Comparison of ENCODE assay signal across 8 cellular contexts in the genomic region with DNA sequence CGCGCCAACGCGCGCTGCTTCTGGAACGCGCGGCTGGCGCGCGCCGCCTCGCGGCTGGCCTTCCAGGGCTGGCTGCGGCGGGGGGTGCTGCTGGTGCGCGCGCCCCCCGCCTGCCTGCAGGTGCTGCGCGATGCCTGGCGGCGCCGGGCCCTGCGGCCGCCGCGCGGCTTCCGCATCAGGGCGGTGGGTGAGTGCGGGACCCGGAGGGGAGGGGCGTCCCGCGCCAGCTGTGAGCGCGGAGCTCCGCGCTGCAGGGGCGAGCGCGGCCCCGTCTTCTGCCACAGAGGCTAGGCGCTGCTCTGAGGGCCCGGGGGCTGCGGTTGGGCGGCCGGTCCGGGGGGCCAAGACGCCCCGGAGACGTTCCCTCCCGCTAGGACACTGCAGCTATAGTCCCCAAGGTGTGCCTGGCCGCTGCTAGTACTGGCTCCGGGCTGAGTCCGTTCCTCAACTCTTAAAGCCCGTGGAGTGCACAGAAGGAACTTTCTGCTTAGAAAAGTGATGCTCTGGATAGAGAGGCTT. TPM values are rescaled to one million over a fixed set of nuclear protein-coding genes. Genes with fewer than 3 reads are reported as not detected.
DNase-seq lines count a peak whose midpoint lies in the region; ATAC-seq and TF ChIP-seq lines count a peak whose summit lies in the region.
"Not testable (repeated sequence)": the region's sequence is repeated elsewhere in the genome, so short reads cannot be mapped to it uniquely, and the experiment has no call there.

No MANE protein-coding gene starts in this region.

- TF ChIP-seq RAD21 in liver (IDR thresholded peaks at IDR 0.05), result not testable (repeated sequence)

- not testable (repeated sequence) for H3K9me3 ChIP-seq in AG04450 (ENCODE audit: control insufficient read depth, insufficient read depth, low read length); OCI-LY3 (ENCODE audit: insufficient read depth, low read length); endodermal cell (ENCODE audit: control insufficient read depth, low read length); liver (ENCODE audit: control insufficient read depth in 4 of 4, low read length in 3 of 4); skeletal muscle satellite cell (replicated peaks; ENCODE audit: low read length)

- H3K27ac Mint-ChIP-seq in activated T-helper 1 cell treated with anti-CD3 and anti-CD28 coated beads, Interleukin-12 subunit alpha, Interleukin-12 subunit beta, Interleukin-2, Interleukin-4 antibody, amounts not matched to agents 30 ng/mL and 10 ng/mL and 1 ng/mL, durations not matched to agents 14 hours and 24 hours and 36 hours; endodermal cell: not testable (repeated sequence)

- peak overlapping the region; percentile 53 for H3K4me3 Mint-ChIP-seq in activated T-helper 1 cell treated with anti-CD3 and anti-CD28 coated beads, Interleukin-12 subunit alpha, Interleukin-12 subunit beta, Interleukin-2, Interleukin-4 antibody, amounts not matched to agents 30 ng/mL and 10 ng/mL and 1 ng/mL, durations not matched to agents 14 hours and 24 hours and 36 hours
- peak overlapping the region; percentile 53 for H3K4me3 Mint-ChIP-seq in endodermal cell

- 0 out of 2 replicates have a peak overlapping the region, but pooled peaks have one; percentile 46 for H2AFZ ChIP-seq in OCI-LY3 (ENCODE audit: low read depth, low read length)

- POLR2A ChIA-PET in AG04450 (lab: Yijun Ruan, JAX), result interaction anchor here (0.6 kb wide), 1 partner anchor 52 kb away, joined by 7 read pairs; no protein-coding TSS in a partner anchor

- not testable (repeated sequence) for H3K4me1 Mint-ChIP-seq in activated T-helper 1 cell treated with anti-CD3 and anti-CD28 coated beads, Interleukin-12 subunit alpha, Interleukin-12 subunit beta, Interleukin-2, Interleukin-4 antibody, amounts not matched to agents 30 ng/mL and 10 ng/mL and 1 ng/mL, durations not matched to agents 14 hours and 24 hours and 36 hours (ENCODE audit: low read depth); endodermal cell

- H3K4me3 ChIP-seq in AG04450 (ENCODE audit: low read depth, low read length) (peak overlapping the region; percentile 44), OCI-LY3 (ENCODE audit: low read length) (peak overlapping the region; percentile 69), endodermal cell (ENCODE audit: low read length) (peak overlapping the region; percentile 71), liver (ENCODE audit: low read depth in 1 of 3, low read length in 3 of 3) (peak overlapping the region in 2 of 3 donors; percentile 38 to 59), skeletal muscle satellite cell (ENCODE audit: low read length) (peak overlapping the region; percentile 57)

- not testable (repeated sequence) for H3K27ac ChIP-seq in AG04450 (ENCODE audit: low read depth, low read length); OCI-LY3 (ENCODE audit: low read length); endodermal cell (ENCODE audit: low read depth, low read length); liver (ENCODE audit: low read depth in 1 of 2, low read length in 2 of 2)

- not testable (repeated sequence) for H3K9me3 Mint-ChIP-seq in activated T-helper 1 cell treated with anti-CD3 and anti-CD28 coated beads, Interleukin-12 subunit alpha, Interleukin-12 subunit beta, Interleukin-2, Interleukin-4 antibody, amounts not matched to agents 30 ng/mL and 10 ng/mL and 1 ng/mL, durations not matched to agents 14 hours and 24 hours and 36 hours; endodermal cell

- DNase-seq in AG04450 (ENCODE audit: low read depth, low spot score); activated T-helper 1 cell treated with anti-CD3 and anti-CD28 coated beads, Interleukin-12 subunit alpha, Interleukin-12 subunit beta, Interleukin-2, Interleukin-4 antibody, amounts not matched to agents 30 ng/mL and 10 ng/mL and 1 ng/mL, durations not matched to agents 14 hours and 24 hours and 36 hours (ENCODE audit: low spot score): not testable (repeated sequence)
- DNase-seq in endodermal cell, result peak; percentile 75

- peak overlapping the region; percentile 22; the same call in 1 of the 2 replicates for H3K9ac ChIP-seq in OCI-LY3 (ENCODE audit: low read length)
- H3K9ac ChIP-seq in endodermal cell (ENCODE audit: extremely low read depth, low read length, poor library complexity, severe bottlenecking); liver (ENCODE audit: low read depth in 1 of 2, low read length in 2 of 2); skeletal muscle satellite cell (ENCODE audit: low read depth, low read length): not testable (repeated sequence)

- TF ChIP-seq CTCF in AG04450 (IDR thresholded peaks at IDR 0.05; ENCODE audit: low read depth, low read length); OCI-LY3 (IDR thresholded peaks at IDR 0.05; ENCODE audit: low read depth, low read length); endodermal cell (conservative IDR thresholded peaks at IDR 0.05); liver (IDR thresholded peaks at IDR 0.05; ENCODE audit: low read depth, low read length, missing input control): not testable (repeated sequence)

- peaks cover 37% of the 10 kb centered on the region for H3K27me3 Mint-ChIP-seq in activated T-helper 1 cell treated with anti-CD3 and anti-CD28 coated beads, Interleukin-12 subunit alpha, Interleukin-12 subunit beta, Interleukin-2, Interleukin-4 antibody, amounts not matched to agents 30 ng/mL and 10 ng/mL and 1 ng/mL, durations not matched to agents 14 hours and 24 hours and 36 hours (ENCODE audit: insufficient read depth)
- peaks cover 30% of the 10 kb centered on the region for H3K27me3 Mint-ChIP-seq in endodermal cell (ENCODE audit: insufficient read depth)

- H3K4me2 ChIP-seq in OCI-LY3 (ENCODE audit: low read length), result peak overlapping the region; percentile 61
- H3K4me2 ChIP-seq in skeletal muscle satellite cell (ENCODE audit: low read length), result peak overlapping the region; percentile 73

- not testable (repeated sequence) for H4K20me1 ChIP-seq in OCI-LY3 (ENCODE audit: insufficient read depth, low read length)

- H3K36me3 ChIP-seq in OCI-LY3 (replicated peaks; ENCODE audit: low read depth, low read length); endodermal cell (ENCODE audit: control insufficient read depth, insufficient read depth, low read length); liver (ENCODE audit: control insufficient read depth in 4 of 4, insufficient read depth in 3 of 4, low read depth in 1 of 4, low read length in 3 of 4); skeletal muscle satellite cell (ENCODE audit: insufficient read depth, low read length): not testable (repeated sequence)

- not testable (repeated sequence) for H3K36me3 Mint-ChIP-seq in activated T-helper 1 cell treated with anti-CD3 and anti-CD28 coated beads, Interleukin-12 subunit alpha, Interleukin-12 subunit beta, Interleukin-2, Interleukin-4 antibody, amounts not matched to agents 30 ng/mL and 10 ng/mL and 1 ng/mL, durations not matched to agents 14 hours and 24 hours and 36 hours (ENCODE audit: low read depth); endodermal cell (ENCODE audit: low read depth)

- H3K27me3 ChIP-seq in AG04450 (ENCODE audit: control insufficient read depth, insufficient read depth, low read length) (peaks cover 25% of the 10 kb centered on the region), endodermal cell (ENCODE audit: control insufficient read depth, insufficient read depth, low read length, poor library complexity, severe bottlenecking) (peaks cover 11% of the 10 kb centered on the region), skeletal muscle satellite cell (ENCODE audit: control insufficient read depth, insufficient read depth, low read length) (peaks cover 34% of the 10 kb centered on the region)
- not testable (repeated sequence) for H3K27me3 ChIP-seq in OCI-LY3 (ENCODE audit: low read depth, low read length); liver (ENCODE audit: control insufficient read depth in 4 of 4, insufficient read depth in 4 of 4, low read length in 3 of 4)

- intact Hi-C loops in activated T-helper 1 cell treated with anti-CD3 and anti-CD28 coated beads, Interleukin-12 subunit alpha, Interleukin-12 subunit beta, Interleukin-2, Interleukin-4 antibody, amounts not matched to agents 30 ng/mL and 10 ng/mL and 1 ng/mL, durations not matched to agents 14 hours and 24 hours and 36 hours (cut with micrococcal nuclease), result loop anchor here (5.0 kb wide), 1 partner anchor 276 kb away; no protein-coding TSS in a partner anchor

- not testable (repeated sequence) for H3K4me1 ChIP-seq in OCI-LY3 (ENCODE audit: low read length); endodermal cell (ENCODE audit: control insufficient read depth, insufficient read depth, low read length); liver (ENCODE audit: control insufficient read depth in 4 of 4, insufficient read depth in 4 of 4, low read length in 3 of 4); skeletal muscle satellite cell (ENCODE audit: control insufficient read depth, insufficient read depth, low read length)

- ATAC-seq in GM19023 (IDR thresholded peaks at IDR 0.05; ENCODE audit: unreplicated experiment) (peak; percentile 37), HG03103 (IDR thresholded peaks at IDR 0.05; ENCODE audit: low read depth, unreplicated experiment) (peak; percentile 43)

- 3 to 18% methylated on average over 5 to 37 of the region's 59 CpGs for WGBS in endodermal cell (ENCODE audit: insufficient coverage in 1 of 2, insufficient read length in 1 of 2), 2 experiments
- WGBS in liver, result 2% methylated on average over 34 of the region's 59 CpGs

- H3K79me2 ChIP-seq in OCI-LY3 (ENCODE audit: low read length), result not testable (repeated sequence)

- CTCF ChIA-PET in AG04450 (lab: Charles Lee), result interaction anchor here (1.1 kb wide), 1 partner anchor 29 kb away, joined by 6 read pairs; no protein-coding TSS in a partner anchor

RNA-seq across cellular contexts. Expression of gene STOX1, which starts 0.8 kb away (rescaled TPM):
- 0.07 and 0.12 TPM in 2 replicates for polyA plus RNA-seq in AG04450 (2011; rRNA removed)
- polyA minus RNA-seq in AG04450 (2011; rRNA and poly(A)+ RNA removed), result 0.17 and 0.18 TPM in 2 replicates
- total RNA-seq in activated T-helper 1 cell treated with anti-CD3 and anti-CD28 coated beads, Interleukin-12 subunit alpha, Interleukin-12 subunit beta, Interleukin-2, Interleukin-4 antibody, amounts not matched to agents 30 ng/mL and 10 ng/mL and 1 ng/mL, durations not matched to agents 14 hours and 24 hours and 36 hours, result 0.32 and 1.1 TPM in 2 replicates
- total RNA-seq in endodermal cell, result 1 to 10 TPM; 4.5 to 5.2 TPM
- polyA plus RNA-seq in endodermal cell (2013, experiment 1 of 2), result 5.1 TPM
- 6.7 TPM for polyA plus RNA-seq in endodermal cell (2013, experiment 2 of 2)
- 1 to 10 TPM in 1 of 2 donors, under 1 TPM in 1; 0.33 to 2.6 TPM for total RNA-seq in liver
- under 1 TPM in 1 of 2 donors, not detected in 1; 0.18 TPM for polyA plus RNA-seq in liver
- total RNA-seq in skeletal muscle satellite cell (2012; rRNA removed), result under 0.01 and 0.25 TPM in 2 replicates
